ENCODE assay signal across 1 cellular context in the genomic region with DNA sequence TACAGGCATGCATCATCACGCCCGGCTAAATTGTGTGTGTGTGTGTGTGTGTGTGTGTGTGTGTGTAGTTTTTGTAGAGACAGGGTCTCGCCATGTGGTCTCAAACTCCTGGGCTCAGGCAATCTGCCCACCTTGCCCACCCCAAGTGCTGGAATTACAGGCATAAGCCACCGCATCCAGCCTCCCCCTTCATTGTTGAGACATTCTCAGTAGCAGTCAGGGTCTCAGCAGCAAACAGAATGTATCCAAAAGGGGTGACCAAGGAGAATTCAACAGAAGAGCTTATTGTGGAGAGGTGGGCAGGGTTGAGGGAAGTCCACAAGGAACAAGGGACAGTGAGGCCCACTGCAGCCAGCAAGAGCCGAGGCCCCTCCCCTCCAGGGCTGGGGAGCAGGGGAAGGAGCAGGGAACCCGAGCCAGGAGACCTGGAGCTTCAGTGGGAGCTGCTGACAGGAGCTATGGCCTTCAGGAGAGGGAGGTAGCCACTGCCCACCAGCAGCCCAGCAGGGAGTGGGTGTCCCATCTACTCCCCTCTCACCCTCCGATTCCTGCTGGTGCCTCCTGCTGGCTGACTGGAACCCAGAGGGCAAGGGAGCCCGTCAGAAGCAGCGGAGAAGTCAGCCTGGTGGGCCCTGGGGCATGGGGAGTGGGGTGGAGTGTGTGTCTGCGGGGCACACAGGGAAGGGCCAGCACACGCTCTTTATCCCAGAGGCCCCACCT.
A peak's percentile ranks its signal among the peaks of the same experiment; 100 is the strongest.
TF ChIP-seq lines count a peak whose summit lies in the region.

No MANE protein-coding gene starts in this region.

TF ChIP-seq in HEK293, 187 proteins besides CTCF, POLR2A, EP300 and RAD21 (continued from another document):
- TF ChIP-seq ZNF280D (tag by site-specific recombination; IDR thresholded peaks at IDR 0.05) (no peak), ZIC2 (tag by site-specific recombination; IDR thresholded peaks at IDR 0.05) (peak; percentile 68), ZNF596 (tag by site-specific recombination; IDR thresholded peaks at IDR 0.05) (no peak), TCF7L2 (IDR thresholded peaks at IDR 0.05; ENCODE audit: borderline replicate concordance, low read depth, low read length) (no peak), ZNF10 (tag by site-specific recombination; IDR thresholded peaks at IDR 0.05) (0 out of 2 replicates have a peak, but pooled peaks have one; percentile 19), ZNF830 (tag by site-specific recombination; IDR thresholded peaks at IDR 0.05; ENCODE audit: low read depth) (no peak), ZFHX2 (tag by site-specific recombination; conservative IDR thresholded peaks at IDR 0.05) (0 out of 2 replicates have a peak, but pooled peaks have one; percentile 27), ZBTB6 (tag by site-specific recombination; IDR thresholded peaks at IDR 0.05) (no peak), ZBTB17 (tag by site-specific recombination; IDR thresholded peaks at IDR 0.05) (peak; percentile 34; the same call in 1 of the 2 replicates), ZNF837 (tag by site-specific recombination; IDR thresholded peaks at IDR 0.05) (no peak), ZBTB20 (tag by site-specific recombination; IDR thresholded peaks at IDR 0.05) (0 out of 2 replicates have a peak, but pooled peaks have one; percentile 36), ZSCAN16 (tag by site-specific recombination; IDR thresholded peaks at IDR 0.05) (no peak), ZNF677 (tag by site-specific recombination; IDR thresholded peaks at IDR 0.05) (no peak), ZNF341 (tag by site-specific recombination; IDR thresholded peaks at IDR 0.05; ENCODE audit: low read depth) (peak; percentile 83), ZBTB48 (tag by site-specific recombination; IDR thresholded peaks at IDR 0.05) (no peak), ZNF335 (tag by site-specific recombination; conservative IDR thresholded peaks at IDR 0.05) (peak; percentile 62), ZSCAN4 (tag by site-specific recombination; IDR thresholded peaks at IDR 0.05) (peak; percentile 48; the same call in 1 of the 2 replicates), ZNF416 (tag by site-specific recombination; IDR thresholded peaks at IDR 0.05) (no peak), ZFP3 (tag by site-specific recombination; IDR thresholded peaks at IDR 0.05; ENCODE audit: low read depth) (no peak), KLF7 (tag by site-specific recombination; IDR thresholded peaks at IDR 0.05; ENCODE audit: borderline replicate concordance) (no peak)
TF ChIP-seq in HEK293: peak in this region for 10.
